Comparison of ENCODE assay signal across 33 cellular contexts in genomic region chr12:10030446-10030845, GRCh38. TPM values are rescaled to one million over a fixed set of nuclear protein-coding genes. Genes with fewer than 3 reads are reported as not detected.
DNase-seq lines count a peak whose midpoint lies in the region; ATAC-seq, FAIRE-seq and TF ChIP-seq lines count a peak whose summit lies in the region.
"Had no signal": no experiment of that assay in that cellular context is flagged by ENCODE, and none has a peak within 500 bp of the region (broad histone marks: within the 10 kb centered on the region; RNA-seq: fewer than 3 reads in every experiment).

Gene CLEC9A (plus strand): TSS chr12:10030682. CDS start chr12:10052688, 22,006 bp downstream.

- ATAC-seq in GM19452 (IDR thresholded peaks at IDR 0.05; ENCODE audit: unreplicated experiment) (no peak), HG03097 (IDR thresholded peaks at IDR 0.05; ENCODE audit: low FRiP score, unreplicated experiment) (no peak)
- ATAC-seq: activated T-cell treated with anti-CD3 and anti-CD28 coated beads, Interleukin-2, amount 50 U/mL, for 72 hours; HepG2; left cardiac atrium; psoas muscle; upper lobe of right lung had no signal

- TF ChIP-seq CTCF in astrocyte (IDR thresholded peaks at IDR 0.05; ENCODE audit: insufficient read depth, low read depth, low read length) = no peak

- no peaks in the 10 kb centered on the region for H4K20me1 ChIP-seq in astrocyte (ENCODE audit: insufficient read depth, low read length)
- H4K20me1 ChIP-seq: BLaER1 had no signal

- H3K4me1 ChIP-seq in ACC112 (ENCODE audit: control insufficient read depth, insufficient read depth, low read length, unreplicated experiment) (peaks cover 24% of the 10 kb centered on the region), HUES64 (ENCODE audit: insufficient read depth, low read length) (no peaks in the 10 kb centered on the region), astrocyte (ENCODE audit: insufficient read depth, low read length) (peaks cover 6% of the 10 kb centered on the region), mesodermal cell (ENCODE audit: control insufficient read depth, insufficient read depth, low read length, poor library complexity, severe bottlenecking) (peaks cover 6% of the 10 kb centered on the region)
- H3K4me1 ChIP-seq: BLaER1, psoas muscle, upper lobe of right lung had no signal

- DNase-seq in astrocyte (ENCODE audit: low read depth) = no peak
- no peak for DNase-seq in Ammon's horn (ENCODE audit: low spot score)
- no peak for DNase-seq in SK-N-DZ (ENCODE audit: low spot score)
- DNase-seq: activated CD4-positive, alpha-beta T cell treated with anti-CD3 and anti-CD28 coated beads for 1 hour; activated naive CD4-positive, alpha-beta T cell treated with anti-CD3 and anti-CD28 coated beads for 36 hours; activated T-cell treated with anti-CD3 and anti-CD28 coated beads, Interleukin-2, amount 50 U/mL, for 72 hours; COR-L47; DMS79 treated with DMSO at 0.1 percent for 48 hours; left cardiac atrium; NCI-H1092; NCI-H187 treated with DMSO at 0.1 percent for 48 hours; NCI-H226; NCI-H774; psoas muscle; SHP77 treated with DMSO at 0.1 percent for 48 hours; stimulated activated CD8-positive, alpha-beta memory T cell treated with anti-CD3 and anti-CD28 coated beads, Interleukin-4, amount 100 ng/mL, for 48 hours; T-helper 1 cell; upper lobe of right lung had no signal

- no peaks in the 10 kb centered on the region for H3K36me3 Mint-ChIP-seq in astrocyte (ENCODE audit: low read depth, unreplicated experiment)
- H3K36me3 Mint-ChIP-seq: memory B cell had no signal

- H3K9ac ChIP-seq in HUES64 (ENCODE audit: low read depth, low read length) (peak within 1 kb of the TSS; percentile 30; the same call in 1 of the 2 replicates), astrocyte (ENCODE audit: low read length) (peak within 1 kb of the TSS; percentile 37)
- H3K9ac ChIP-seq: BLaER1 had no signal

- peak within 1 kb of the TSS; percentile 72 for H3K27ac ChIP-seq in ACC112 (ENCODE audit: low read depth, low read length)
- H3K27ac ChIP-seq in HUES64 (ENCODE audit: low read depth, low read length) = peak within 1 kb of the TSS; percentile 43
- H3K27ac ChIP-seq in astrocyte (ENCODE audit: low read depth, low read length) = peak within 1 kb of the TSS; percentile 75
- peak within 1 kb of the TSS; percentile 90 for H3K27ac ChIP-seq in mesodermal cell (ENCODE audit: low read depth, low read length, severe bottlenecking)
- H3K27ac ChIP-seq: BLaER1, psoas muscle, upper lobe of right lung had no signal

- H3K9me3 ChIP-seq in HUES64 (ENCODE audit: insufficient read depth, low read depth, low read length) = 0 out of 2 replicates have a peak, but pooled peaks cover 3% of the 10 kb centered on the region
- H3K9me3 ChIP-seq in astrocyte (ENCODE audit: insufficient read depth, low read depth, low read length) = no peaks in the 10 kb centered on the region
- H3K9me3 ChIP-seq in mesodermal cell (ENCODE audit: control insufficient read depth, low read length) = no peaks in the 10 kb centered on the region
- H3K9me3 ChIP-seq: psoas muscle, upper lobe of right lung had no signal

- no peak for FAIRE-seq in astrocyte (lab: Jason Lieb, UNC)
- FAIRE-seq: HepG2, TTC549 had no signal

- no peak within 1 kb of the TSS for H3K4me3 ChIP-seq in ACC112 (ENCODE audit: low read depth, low read length)
- no peak within 1 kb of the TSS for H3K4me3 ChIP-seq in HUES64 (ENCODE audit: low read length)
- no peak within 1 kb of the TSS for H3K4me3 ChIP-seq in astrocyte (ENCODE audit: insufficient read depth, low read depth, low read length)
- H3K4me3 ChIP-seq in mesodermal cell (ENCODE audit: extremely low read depth, insufficient read depth, low read length, poor library complexity, severe bottlenecking) = no peak within 1 kb of the TSS
- H3K4me3 ChIP-seq: BLaER1, psoas muscle, upper lobe of right lung had no signal

- peak within 1 kb of the TSS; percentile 67 for H3K4me2 ChIP-seq in astrocyte (ENCODE audit: low read length)
- H3K4me2 ChIP-seq: BLaER1 had no signal

- peak within 1 kb of the TSS; percentile 88 for H3K27ac Mint-ChIP-seq in astrocyte (ENCODE audit: unreplicated experiment)
- H3K27ac Mint-ChIP-seq: activated naive CD4-positive, alpha-beta T cell treated with anti-CD3 and anti-CD28 coated beads for 36 hours; activated T-cell treated with anti-CD3 and anti-CD28 coated beads, Interleukin-2, amount 50 U/mL, for 72 hours; memory B cell had no signal

- no peak within 1 kb of the TSS for H3K4me3 Mint-ChIP-seq in astrocyte (ENCODE audit: unreplicated experiment)
- H3K4me3 Mint-ChIP-seq: activated naive CD4-positive, alpha-beta T cell treated with anti-CD3 and anti-CD28 coated beads for 36 hours; activated T-cell treated with anti-CD3 and anti-CD28 coated beads, Interleukin-2, amount 50 U/mL, for 72 hours; memory B cell had no signal

- H3K79me2 ChIP-seq in ACC112 (ENCODE audit: control insufficient read depth, insufficient read depth, low read length, unreplicated experiment) = no peaks in the 10 kb centered on the region
- H3K79me2 ChIP-seq in astrocyte (ENCODE audit: insufficient read depth, low read length) = no peaks in the 10 kb centered on the region

- H3K36me3 ChIP-seq in ACC112 (ENCODE audit: insufficient read depth, low read length) (no peaks in the 10 kb centered on the region), HUES64 (ENCODE audit: insufficient read depth, low read length) (no peaks in the 10 kb centered on the region), astrocyte (ENCODE audit: insufficient read depth, low read length) (no peaks in the 10 kb centered on the region), mesodermal cell (ENCODE audit: control insufficient read depth, insufficient read depth, low read length) (no peaks in the 10 kb centered on the region)
- H3K36me3 ChIP-seq: BLaER1, upper lobe of right lung had no signal

- H3K9me3 Mint-ChIP-seq in astrocyte (ENCODE audit: unreplicated experiment) = peaks cover 2% of the 10 kb centered on the region
- H3K9me3 Mint-ChIP-seq: activated naive CD4-positive, alpha-beta T cell treated with anti-CD3 and anti-CD28 coated beads for 36 hours; activated T-cell treated with anti-CD3 and anti-CD28 coated beads, Interleukin-2, amount 50 U/mL, for 72 hours; memory B cell had no signal

- peaks cover 9% of the 10 kb centered on the region for H3K4me1 Mint-ChIP-seq in astrocyte (ENCODE audit: low read depth, unreplicated experiment)
- H3K4me1 Mint-ChIP-seq: memory B cell had no signal

- H2AFZ ChIP-seq in ACC112 (ENCODE audit: low read length, unreplicated experiment) = peak within 1 kb of the TSS; percentile 51
- no peak within 1 kb of the TSS for H2AFZ ChIP-seq in astrocyte (ENCODE audit: low read depth, low read length)

- 99% methylated on average over 14 of the region's 14 CpGs for WGBS in HUES64
- WGBS in mesodermal cell (ENCODE audit: insufficient coverage in 2 of 2), 2 experiments = 80 to 81% methylated on average over 1 to 7 of the region's 14 CpGs

- no peaks in the 10 kb centered on the region for H3K27me3 ChIP-seq in ACC112 (ENCODE audit: insufficient read depth, low read length)
- no peaks in the 10 kb centered on the region for H3K27me3 ChIP-seq in HUES64 (ENCODE audit: insufficient read depth, low read length)
- no peaks in the 10 kb centered on the region for H3K27me3 ChIP-seq in astrocyte (ENCODE audit: insufficient read depth, low read length)
- H3K27me3 ChIP-seq: BLaER1, upper lobe of right lung had no signal

- no peaks in the 10 kb centered on the region for H3K27me3 Mint-ChIP-seq in astrocyte (ENCODE audit: low read depth, unreplicated experiment)

RNA-seq across cellular contexts. Expression of gene CLEC9A, which starts in this region (rescaled TPM):
- polyA plus RNA-seq in HUES64 (2013, experiment 1 of 2) = not detected
- polyA plus RNA-seq in HUES64 (2013, experiment 2 of 2) = not detected
- total RNA-seq in astrocyte = not detected in 2 replicates
- polyA plus RNA-seq in mesodermal cell (2013, experiment 1 of 2) = not detected
- not detected for polyA plus RNA-seq in mesodermal cell (2013, experiment 2 of 2)
- not detected in 2 replicates for polyA plus RNA-seq in SK-N-DZ (2014; cell fraction: cytosol; rRNA removed)
- polyA plus RNA-seq in SK-N-DZ (2014; cell fraction: nucleus; rRNA removed) = not detected in 2 replicates
- total RNA-seq: A673; activated CD8-positive, alpha-beta memory T cell treated with anti-CD3 and anti-CD28 coated beads for 36 hours; activated naive CD4-positive, alpha-beta T cell treated with anti-CD3 and anti-CD28 coated beads for 36 hours; activated T-cell treated with anti-CD3 and anti-CD28 coated beads, Interleukin-2, amount 50 U/mL, for 72 hours; cardiac septum; dermis microvascular lymphatic vessel endothelial cell; HepG2; left cardiac atrium; LHCN-M2; myocyte; psoas muscle had no signal
- polyA plus RNA-seq: HepG2 had no signal
